Comparison of ENCODE assay signal across 10 cellular contexts in the genomic region with DNA sequence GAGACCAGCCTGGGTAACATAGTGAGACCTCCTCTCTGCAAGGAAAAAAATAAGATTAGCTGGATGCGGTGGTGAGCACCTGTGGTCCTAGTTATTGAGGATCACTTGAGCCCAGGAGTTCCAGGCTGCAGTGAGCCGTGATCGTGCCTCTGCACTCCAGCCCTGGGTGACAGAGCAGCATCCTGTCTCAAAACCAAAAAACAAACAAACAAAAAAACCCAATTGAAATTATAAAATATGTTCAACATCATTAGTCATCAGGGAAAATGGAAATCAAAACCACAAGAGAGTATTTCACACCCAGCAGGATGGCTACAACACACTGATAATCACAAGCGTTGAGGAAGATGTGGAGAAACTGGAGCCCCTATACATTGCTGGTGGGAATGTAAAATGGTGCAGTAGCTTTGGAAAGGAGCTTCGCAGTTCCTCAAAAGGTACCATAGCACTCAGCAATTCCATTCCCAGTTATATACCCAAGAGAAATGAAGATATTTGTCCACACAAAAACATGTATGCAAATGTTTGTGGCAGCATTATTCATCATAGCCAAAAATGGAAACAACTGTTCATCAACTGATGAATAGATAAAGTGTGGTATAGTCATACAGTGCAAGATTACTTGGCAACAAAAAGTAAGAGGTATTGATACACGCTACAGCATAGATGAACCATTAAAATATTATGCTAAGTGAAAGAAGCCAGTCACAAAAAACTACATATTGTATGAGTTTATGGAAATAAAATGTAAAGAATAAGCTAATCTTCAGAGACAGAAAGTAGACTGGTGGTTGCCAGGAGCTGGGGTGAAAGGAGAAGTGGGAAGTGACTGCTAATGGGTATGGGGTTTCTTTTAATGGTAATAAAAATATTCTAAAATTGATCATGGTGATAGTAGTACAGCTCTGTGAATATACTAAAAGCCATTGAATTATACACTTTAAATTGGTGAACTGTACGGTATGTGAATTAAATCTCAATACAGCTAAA. TPM values are rescaled to one million over a fixed set of nuclear protein-coding genes. Genes with fewer than 3 reads are reported as not detected.
DNase-seq lines count a peak whose midpoint lies in the region; ATAC-seq and TF ChIP-seq lines count a peak whose summit lies in the region.
"Had no signal": no experiment of that assay in that cellular context is flagged by ENCODE, and none has a peak within 500 bp of the region (broad histone marks: within the 10 kb centered on the region; RNA-seq: fewer than 3 reads in every experiment).

No MANE protein-coding gene starts in this region.

- no peak for TF ChIP-seq CTCF in CD4-positive, alpha-beta T cell (IDR thresholded peaks at IDR 0.05)
- TF ChIP-seq CTCF in WTC11 (IDR thresholded peaks at IDR 0.05) = no peak

- peak; percentile 83 for ATAC-seq in CD4-positive, alpha-beta T cell (ENCODE audit: poor library complexity)
- ATAC-seq in GM21423 (IDR thresholded peaks at IDR 0.05; ENCODE audit: unreplicated experiment) = peak; percentile 72
- ATAC-seq in HG03575 (IDR thresholded peaks at IDR 0.05; ENCODE audit: extremely low read depth, insufficient number of reproducible peaks, low FRiP score, unreplicated experiment) = peak; percentile 65
- ATAC-seq in right cardiac atrium = no peak
- ATAC-seq in GM19397 (IDR thresholded peaks at IDR 0.05; ENCODE audit: unreplicated experiment) = no peak
- ATAC-seq in WTC11 = no peak
- ATAC-seq in SK-N-SH treated with all-trans-retinoic acid at 6 μM for 48 hours = no peak

- no peaks in the 10 kb centered on the region for H3K27me3 ChIP-seq in CD4-positive, alpha-beta T cell (ENCODE audit: control insufficient read depth, insufficient read depth, low read length)
- no peaks in the 10 kb centered on the region for H3K27me3 ChIP-seq in right cardiac atrium (ENCODE audit: control insufficient read depth, insufficient read depth)

- H3K4me3 ChIP-seq in right cardiac atrium (ENCODE audit: low read length) = no peak overlapping the region

- 84% methylated on average over 7 of the region's 7 CpGs for WGBS in right cardiac atrium

- POLR2A ChIA-PET in CD4-positive, alpha-beta T cell (lab: Charles Lee) = interaction anchor here (0.9 to 2.5 kb wide), 10 partner anchors 10 to 112 kb away, joined by 3 to 17 read pairs (median 4); a partner anchor contains a TSS
- POLR2A ChIA-PET in WTC11 (lab: Charles Lee) = interaction anchor here (0.6 kb wide), 1 partner anchor 108 kb away, joined by 3 read pairs; no protein-coding TSS in a partner anchor

- H3K4me1 ChIP-seq in right cardiac atrium (ENCODE audit: control insufficient read depth, insufficient read depth, low read length) = no peaks in the 10 kb centered on the region

- no peaks in the 10 kb centered on the region for H3K27me3 Mint-ChIP-seq in CD4-positive, alpha-beta T cell
- H3K27me3 Mint-ChIP-seq in activated T-helper 2 cell treated with anti-CD3 and anti-CD28 coated beads, Interferon-gamma antibody, Interleukin-2, Interleukin-4, amounts not matched to agents 10 μg/mL and 5 μg/mL and 100 μg/mL, durations not matched to agents 14 hours and 24 hours and 36 hours (ENCODE audit: low read depth) = no peaks in the 10 kb centered on the region
- H3K27me3 Mint-ChIP-seq in WTC11 (ENCODE audit: low read depth) = no peaks in the 10 kb centered on the region

- peaks cover 43% of the 10 kb centered on the region for H3K36me3 Mint-ChIP-seq in CD4-positive, alpha-beta T cell (ENCODE audit: low read depth)
- peaks cover 14% of the 10 kb centered on the region for H3K36me3 Mint-ChIP-seq in activated T-helper 2 cell treated with anti-CD3 and anti-CD28 coated beads, Interferon-gamma antibody, Interleukin-2, Interleukin-4, amounts not matched to agents 10 μg/mL and 5 μg/mL and 100 μg/mL, durations not matched to agents 14 hours and 24 hours and 36 hours (ENCODE audit: low read depth)
- no peaks in the 10 kb centered on the region for H3K36me3 Mint-ChIP-seq in WTC11

- CTCF ChIA-PET in CD4-positive, alpha-beta T cell (lab: Charles Lee) = interaction anchor here (0.8 to 5.7 kb wide), 5 partner anchors 16 to 118 kb away, joined by 3 to 45 read pairs (median 5); a partner anchor contains a TSS
- CTCF ChIA-PET in WTC11 (lab: Charles Lee) = interaction anchor here (1.3 kb wide), 1 partner anchor 17 kb away, joined by 6 read pairs; no protein-coding TSS in a partner anchor

- intact Hi-C loops in CD4-positive, alpha-beta T cell (cut with DNase I, micrococcal nuclease) = no loop called here
- intact Hi-C loops in activated T-helper 2 cell treated with anti-CD3 and anti-CD28 coated beads, Interferon-gamma antibody, Interleukin-2, Interleukin-4, amounts not matched to agents 10 μg/mL and 5 μg/mL and 100 μg/mL, durations not matched to agents 14 hours and 24 hours and 36 hours (cut with micrococcal nuclease) = loop anchor here (1.0 kb wide), 6 partner anchors 24 to 231 kb away; no protein-coding TSS in a partner anchor
- intact Hi-C loops in right cardiac atrium (cut with DNase I) = no loop called here

- no peaks in the 10 kb centered on the region for H3K9me3 ChIP-seq in CD4-positive, alpha-beta T cell (ENCODE audit: control insufficient read depth, low read length)
- H3K9me3 ChIP-seq in right cardiac atrium (ENCODE audit: control insufficient read depth, low read length) = no peaks in the 10 kb centered on the region

- H3K4me1 Mint-ChIP-seq in CD4-positive, alpha-beta T cell (ENCODE audit: low read depth) = peaks cover 80% of the 10 kb centered on the region
- peaks cover 35% of the 10 kb centered on the region for H3K4me1 Mint-ChIP-seq in activated T-helper 2 cell treated with anti-CD3 and anti-CD28 coated beads, Interferon-gamma antibody, Interleukin-2, Interleukin-4, amounts not matched to agents 10 μg/mL and 5 μg/mL and 100 μg/mL, durations not matched to agents 14 hours and 24 hours and 36 hours (ENCODE audit: low read depth)
- H3K4me1 Mint-ChIP-seq in WTC11 = peaks cover 43% of the 10 kb centered on the region

- H3K27ac Mint-ChIP-seq in CD4-positive, alpha-beta T cell = peak overlapping the region; percentile 90
- H3K27ac Mint-ChIP-seq in activated T-helper 2 cell treated with anti-CD3 and anti-CD28 coated beads, Interferon-gamma antibody, Interleukin-2, Interleukin-4, amounts not matched to agents 10 μg/mL and 5 μg/mL and 100 μg/mL, durations not matched to agents 14 hours and 24 hours and 36 hours = peak overlapping the region; percentile 90
- no peak overlapping the region for H3K27ac Mint-ChIP-seq in WTC11

- H3K4me3 Mint-ChIP-seq in CD4-positive, alpha-beta T cell = peak overlapping the region; percentile 67
- H3K4me3 Mint-ChIP-seq in activated T-helper 2 cell treated with anti-CD3 and anti-CD28 coated beads, Interferon-gamma antibody, Interleukin-2, Interleukin-4, amounts not matched to agents 10 μg/mL and 5 μg/mL and 100 μg/mL, durations not matched to agents 14 hours and 24 hours and 36 hours (ENCODE audit: low read depth) = peak overlapping the region; percentile 13
- H3K4me3 Mint-ChIP-seq in WTC11 = no peak overlapping the region

- H3K27ac ChIP-seq in CD4-positive, alpha-beta T cell (ENCODE audit: low read depth, low read length) = peak overlapping the region; percentile 24
- no peak overlapping the region for H3K27ac ChIP-seq in right cardiac atrium (ENCODE audit: low read length)

- H3K9me3 Mint-ChIP-seq in CD4-positive, alpha-beta T cell = no peaks in the 10 kb centered on the region
- no peaks in the 10 kb centered on the region for H3K9me3 Mint-ChIP-seq in activated T-helper 2 cell treated with anti-CD3 and anti-CD28 coated beads, Interferon-gamma antibody, Interleukin-2, Interleukin-4, amounts not matched to agents 10 μg/mL and 5 μg/mL and 100 μg/mL, durations not matched to agents 14 hours and 24 hours and 36 hours
- peaks cover 5% of the 10 kb centered on the region for H3K9me3 Mint-ChIP-seq in WTC11

- peak in 1 of 10 experiments; percentile 29 for DNase-seq in CD4-positive, alpha-beta T cell
- peak; percentile 25 for DNase-seq in activated T-helper 2 cell treated with anti-CD3 and anti-CD28 coated beads, Interferon-gamma antibody, Interleukin-2, Interleukin-4, amounts not matched to agents 10 μg/mL and 5 μg/mL and 100 μg/mL, durations not matched to agents 14 hours and 24 hours and 36 hours (ENCODE audit: low spot score)
- no peak for DNase-seq in right cardiac atrium
- DNase-seq in WTC11 (ENCODE audit: low spot score) = no peak
- DNase-seq: T-helper 9 cell had no signal

TF ChIP-seq in WTC11, 78 proteins besides CTCF, POLR2A, EP300 and RAD21 (continues in another document):
- TF ChIP-seq, protein P1, sequence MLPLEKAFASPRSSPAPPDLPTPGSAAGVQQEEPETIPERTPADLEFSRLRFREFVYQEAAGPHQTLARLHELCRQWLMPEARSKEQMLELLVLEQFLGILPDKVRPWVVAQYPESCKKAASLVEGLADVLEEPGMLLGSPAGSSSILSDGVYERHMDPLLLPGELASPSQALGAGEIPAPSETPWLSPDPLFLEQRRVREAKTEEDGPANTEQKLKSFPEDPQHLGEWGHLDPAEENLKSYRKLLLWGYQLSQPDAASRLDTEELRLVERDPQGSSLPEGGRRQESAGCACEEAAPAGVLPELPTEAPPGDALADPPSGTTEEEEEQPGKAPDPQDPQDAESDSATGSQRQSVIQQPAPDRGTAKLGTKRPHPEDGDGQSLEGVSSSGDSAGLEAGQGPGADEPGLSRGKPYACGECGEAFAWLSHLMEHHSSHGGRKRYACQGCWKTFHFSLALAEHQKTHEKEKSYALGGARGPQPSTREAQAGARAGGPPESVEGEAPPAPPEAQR (CRISPR knock-in tag; IDR thresholded peaks at IDR 0.05) = no peak

TF ChIP-seq in SK-N-SH treated with all-trans-retinoic acid at 6 μM for 48 hours, 23 proteins besides CTCF, POLR2A, EP300 and RAD21 (continues in another document):
- TF ChIP-seq OSR1 (CRISPR knock-in tag; IDR thresholded peaks at IDR 0.05) (no peak), ZNF8 (CRISPR knock-in tag; IDR thresholded peaks at IDR 0.05) (no peak), ESRRG (CRISPR knock-in tag; IDR thresholded peaks at IDR 0.05) (no peak)

RNA-seq across cellular contexts. Expression of a gene that starts 38.7 kb away (rescaled TPM):
- total RNA-seq in CD4-positive, alpha-beta T cell = 100 to 1,000 TPM; 123 to 129 TPM
- 8.5 and 9.4 TPM in 2 replicates for total RNA-seq in activated T-helper 2 cell treated with anti-CD3 and anti-CD28 coated beads, Interferon-gamma antibody, Interleukin-2, Interleukin-4, amounts not matched to agents 10 μg/mL and 5 μg/mL and 100 μg/mL, durations not matched to agents 14 hours and 24 hours and 36 hours
- total RNA-seq in right cardiac atrium = 1 to 10 TPM; 2.1 to 2.9 (median 2.4) TPM
- polyA plus RNA-seq in right cardiac atrium = 0.59 TPM
- total RNA-seq in WTC11 (2021) = 11.3 to 13.5 TPM (median 11.9 TPM) in 3 replicates
- total RNA-seq: endothelial cell of umbilical vein had no signal

Comparison
In these comparisons a context has a peak if more than half of its experiments do, and no peak if none do; other contexts are left out.
1. ATAC-seq: peak in CD4-positive, alpha-beta T cell (single experiment), GM21423 (single experiment) and HG03575 (single experiment); none in right cardiac atrium (0 of 2), GM19397 (single experiment), WTC11 (single experiment) and SK-N-SH treated with all-trans-retinoic acid at 6 μM for 48 hours (single experiment).